In genomic region chr6:90397929-90398674, GRCh38 we compare ENCODE assay signal across 2 cellular contexts.
TF ChIP-seq lines count a peak whose summit lies in the region.

No MANE protein-coding gene starts in this region.

TF ChIP-seq in IMR-90, 13 proteins besides CTCF, POLR2A, EP300 and RAD21 (continued from another document):
- TF ChIP-seq SMC3 (IDR thresholded peaks at IDR 0.05; ENCODE audit: low read depth, low read length) = no peak
- TF ChIP-seq NFE2L2 (IDR thresholded peaks at IDR 0.05; ENCODE audit: low read depth, low read length) = peak; percentile 7; the same call in 1 of the 2 replicates
- no peak for TF ChIP-seq BHLHE40 (IDR thresholded peaks at IDR 0.05; ENCODE audit: low read depth, low read length)
- TF ChIP-seq MXI1 (IDR thresholded peaks at IDR 0.05; ENCODE audit: borderline replicate concordance, low read depth, low read length) = no peak
- no peak for TF ChIP-seq CEBPB (IDR thresholded peaks at IDR 0.05; ENCODE audit: low read depth, low read length)
- TF ChIP-seq, protein P1, sequence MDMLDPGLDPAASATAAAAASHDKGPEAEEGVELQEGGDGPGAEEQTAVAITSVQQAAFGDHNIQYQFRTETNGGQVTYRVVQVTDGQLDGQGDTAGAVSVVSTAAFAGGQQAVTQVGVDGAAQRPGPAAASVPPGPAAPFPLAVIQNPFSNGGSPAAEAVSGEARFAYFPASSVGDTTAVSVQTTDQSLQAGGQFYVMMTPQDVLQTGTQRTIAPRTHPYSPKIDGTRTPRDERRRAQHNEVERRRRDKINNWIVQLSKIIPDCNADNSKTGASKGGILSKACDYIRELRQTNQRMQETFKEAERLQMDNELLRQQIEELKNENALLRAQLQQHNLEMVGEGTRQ (IDR thresholded peaks at IDR 0.05; ENCODE audit: low read depth, low read length) = no peak
- no peak for TF ChIP-seq ELK1 (IDR thresholded peaks at IDR 0.05; ENCODE audit: borderline replicate concordance, low read depth, low read length)

TF ChIP-seq in HepG2, 621 proteins besides CTCF, POLR2A, EP300 and RAD21:
- TF ChIP-seq MAFK (conservative IDR thresholded peaks at IDR 0.05 in 1 of 2, IDR thresholded peaks at IDR 0.05 in 1 of 2; ENCODE audit: low read length in 2 of 2) = 0 out of 4 replicates have a peak, but pooled peaks of 1 of the 2 experiments have one; percentile 7
- TF ChIP-seq PHF8 (CRISPR knock-in tag; IDR thresholded peaks at IDR 0.05) = no peak
- 0 out of 2 replicates have a peak, but pooled peaks have one; percentile 8 for TF ChIP-seq MAFF (IDR thresholded peaks at IDR 0.05; ENCODE audit: low read depth, low read length)
